8 cellular contexts compared by ENCODE assay signal in genomic region chr7:158151273-158151672, GRCh38.
DNase-seq lines count a peak whose midpoint lies in the region; ATAC-seq, FAIRE-seq and TF ChIP-seq lines count a peak whose summit lies in the region.
"Not testable (repeated sequence)": the region's sequence is repeated elsewhere in the genome, so short reads cannot be mapped to it uniquely, and the experiment has no call there.

No MANE protein-coding gene starts in this region.

- not testable (repeated sequence) for H3K9me3 ChIP-seq in colonic mucosa, heart left ventricle, pancreas

- H3K36me3 Mint-ChIP-seq in activated T-helper 2 cell treated with anti-CD3 and anti-CD28 coated beads, Interferon-gamma antibody, Interleukin-2, Interleukin-4, amounts not matched to agents 10 μg/mL and 5 μg/mL and 100 μg/mL, durations not matched to agents 14 hours and 24 hours and 36 hours (ENCODE audit: low read depth), result not testable (repeated sequence)

- not testable (repeated sequence) for TF ChIP-seq POLR2A in heart left ventricle (IDR thresholded peaks at IDR 0.05)

- H3K9ac ChIP-seq in colonic mucosa (ENCODE audit: low read depth in 2 of 2, low read length in 2 of 2), result not testable (repeated sequence)

- not testable (repeated sequence) for H3K4me3 ChIP-seq in colonic mucosa, heart left ventricle, pancreas

- not testable (repeated sequence) for H3K4me1 Mint-ChIP-seq in activated T-helper 2 cell treated with anti-CD3 and anti-CD28 coated beads, Interferon-gamma antibody, Interleukin-2, Interleukin-4, amounts not matched to agents 10 μg/mL and 5 μg/mL and 100 μg/mL, durations not matched to agents 14 hours and 24 hours and 36 hours (ENCODE audit: low read depth)

- not testable (repeated sequence) for TF ChIP-seq CTCF in colonic mucosa (IDR thresholded peaks at IDR 0.05); heart left ventricle (IDR thresholded peaks at IDR 0.05); pancreas (IDR thresholded peaks at IDR 0.05)

- FAIRE-seq in pancreas (lab: Jason Lieb, UNC), result not testable (repeated sequence)

- 67 to 74% (median 70%) methylated on average over 17 of the region's 17 CpGs for WGBS in heart left ventricle, 4 donors
- WGBS in pancreas, 2 donors, result 79 to 83% methylated on average over 16 to 17 of the region's 17 CpGs

- ATAC-seq in heart left ventricle, result peak in 2 of 4 donors; percentile 42 to 61
- ATAC-seq in pancreas, result peak in 2 of 4 donors; percentile 56 to 69

- H3K27me3 Mint-ChIP-seq in activated T-helper 2 cell treated with anti-CD3 and anti-CD28 coated beads, Interferon-gamma antibody, Interleukin-2, Interleukin-4, amounts not matched to agents 10 μg/mL and 5 μg/mL and 100 μg/mL, durations not matched to agents 14 hours and 24 hours and 36 hours (ENCODE audit: low read depth), result not testable (repeated sequence)

- H3K27ac ChIP-seq in colonic mucosa, heart left ventricle, pancreas: not testable (repeated sequence)

- H3K9me3 Mint-ChIP-seq in activated T-helper 2 cell treated with anti-CD3 and anti-CD28 coated beads, Interferon-gamma antibody, Interleukin-2, Interleukin-4, amounts not matched to agents 10 μg/mL and 5 μg/mL and 100 μg/mL, durations not matched to agents 14 hours and 24 hours and 36 hours, result peaks cover 33% of the 10 kb centered on the region

- H3K4me3 Mint-ChIP-seq in activated T-helper 2 cell treated with anti-CD3 and anti-CD28 coated beads, Interferon-gamma antibody, Interleukin-2, Interleukin-4, amounts not matched to agents 10 μg/mL and 5 μg/mL and 100 μg/mL, durations not matched to agents 14 hours and 24 hours and 36 hours (ENCODE audit: low read depth), result not testable (repeated sequence)

- intact Hi-C loops in activated T-helper 2 cell treated with anti-CD3 and anti-CD28 coated beads, Interferon-gamma antibody, Interleukin-2, Interleukin-4, amounts not matched to agents 10 μg/mL and 5 μg/mL and 100 μg/mL, durations not matched to agents 14 hours and 24 hours and 36 hours (cut with micrococcal nuclease); colonic mucosa (cut with DNase I); heart left ventricle (cut with DNase I); pancreas (cut with DNase I): not testable (repeated sequence)

- H3K27me3 ChIP-seq in colonic mucosa, heart left ventricle, pancreas: not testable (repeated sequence)

- DNase-seq in A172 (ENCODE audit: low spot score), result peak; percentile 12
- DNase-seq in HT1080 (ENCODE audit: low read depth), result peak; percentile 32
- DNase-seq in activated CD4-positive, alpha-beta T cell treated with anti-CD3 and anti-CD28 coated beads for 48 hours, result peak; percentile 26
- DNase-seq in activated T-helper 2 cell treated with anti-CD3 and anti-CD28 coated beads, Interferon-gamma antibody, Interleukin-2, Interleukin-4, amounts not matched to agents 10 μg/mL and 5 μg/mL and 100 μg/mL, durations not matched to agents 14 hours and 24 hours and 36 hours (ENCODE audit: low spot score), result peak; percentile 33
- peak; percentile 76 for DNase-seq in colonic mucosa
- peak; percentile 49 to 86 (median 62) for DNase-seq in heart left ventricle
- peak in 5 of 6 donors; percentile 37 to 97 (median 78) for DNase-seq in pancreas
- DNase-seq in stimulated activated CD8-positive, alpha-beta memory T cell treated with anti-CD3 and anti-CD28 coated beads, Interleukin-15, amount 100 ng/mL, for 4 hours (ENCODE audit: low read depth in 2 of 2), result peak; percentile 2 to 24

- H3K4me1 ChIP-seq in colonic mucosa, heart left ventricle, pancreas: not testable (repeated sequence)

- H3K27ac Mint-ChIP-seq in activated T-helper 2 cell treated with anti-CD3 and anti-CD28 coated beads, Interferon-gamma antibody, Interleukin-2, Interleukin-4, amounts not matched to agents 10 μg/mL and 5 μg/mL and 100 μg/mL, durations not matched to agents 14 hours and 24 hours and 36 hours, result not testable (repeated sequence)

- not testable (repeated sequence) for H3K36me3 ChIP-seq in colonic mucosa, heart left ventricle, pancreas

Comparison
In these comparisons a context has a peak if more than half of its experiments do, and no peak if none do; other contexts are left out.
1. DNase-seq: peak in every context shown above with its lines; median percentile 78 in pancreas; 76 in colonic mucosa; 62 in heart left ventricle; 33 in activated T-helper 2 cell treated with anti-CD3 and anti-CD28 coated beads, Interferon-gamma antibody, Interleukin-2, Interleukin-4, amounts not matched to agents 10 μg/mL and 5 μg/mL and 100 μg/mL, durations not matched to agents 14 hours and 24 hours and 36 hours; 32 in HT1080; 26 in activated CD4-positive, alpha-beta T cell treated with anti-CD3 and anti-CD28 coated beads for 48 hours; 13 in stimulated activated CD8-positive, alpha-beta memory T cell treated with anti-CD3 and anti-CD28 coated beads, Interleukin-15, amount 100 ng/mL, for 4 hours; 12 in A172.